Comparison of ENCODE assay signal across 8 cellular contexts in the genomic region with DNA sequence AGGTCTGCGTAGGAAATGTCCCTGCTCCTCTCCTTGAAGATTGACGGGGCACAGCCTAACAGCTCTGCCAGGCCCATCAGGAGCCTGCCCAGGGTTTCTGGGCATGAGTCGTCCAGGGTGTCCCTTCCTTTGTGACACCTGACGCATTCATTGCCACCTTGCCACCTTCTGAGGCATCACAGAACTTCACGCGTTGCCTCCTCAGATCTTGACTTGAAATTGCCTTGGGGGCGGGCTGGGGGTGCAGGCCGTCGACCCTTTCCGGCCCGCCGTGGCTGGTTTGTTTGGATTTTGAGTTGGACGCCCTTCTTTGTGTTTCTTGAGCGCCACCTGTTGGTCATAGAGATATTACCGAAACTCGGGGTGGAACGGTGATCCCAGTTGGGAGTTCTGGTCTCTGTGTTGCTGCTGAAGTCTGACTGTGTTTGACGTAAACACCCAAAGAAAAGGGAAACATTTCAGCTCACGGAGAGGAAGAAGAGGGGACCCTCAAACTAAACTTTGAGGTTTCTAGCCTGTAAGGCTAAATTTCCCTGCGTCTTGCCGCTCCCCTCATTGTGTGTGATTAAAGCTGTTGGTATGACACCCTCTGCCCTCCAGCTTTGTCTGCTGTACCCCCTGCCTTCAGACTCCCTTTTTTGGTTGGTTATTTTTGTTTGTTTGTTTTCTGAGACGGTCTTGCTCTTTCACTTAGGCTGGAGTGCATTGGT. TPM values are rescaled to one million over a fixed set of nuclear protein-coding genes. Genes with fewer than 3 reads are reported as not detected.
DNase-seq lines count a peak whose midpoint lies in the region; ATAC-seq and TF ChIP-seq lines count a peak whose summit lies in the region.

No MANE protein-coding gene starts in this region.

- POLR2A ChIA-PET in RWPE1 (lab: Yijun Ruan, JAX; ENCODE audit: low non-redundant PET), result no interaction called here

- H3K36me3 ChIP-seq in thoracic aorta, result peaks cover 8% of the 10 kb centered on the region

- H3K27me3 ChIP-seq in foreskin keratinocyte, result no peaks in the 10 kb centered on the region
- H3K27me3 ChIP-seq in thoracic aorta (replicated peaks; ENCODE audit: insufficient read depth), result no peaks in the 10 kb centered on the region

- CTCF ChIA-PET in RWPE1 (lab: Yijun Ruan, JAX), result interaction anchor here (0.6 to 3.0 kb wide), 19 partner anchors 9 to 328 kb away, joined by 3 to 17 read pairs (median 4); no protein-coding TSS in a partner anchor

- H3K27ac ChIP-seq in RWPE1, result peak overlapping the region; percentile 53
- H3K27ac ChIP-seq in foreskin keratinocyte, result peak overlapping the region; percentile 37
- H3K27ac ChIP-seq in thoracic aorta, result no peak overlapping the region

- peaks cover 10% of the 10 kb centered on the region for H3K4me1 Mint-ChIP-seq in activated T-helper 2 cell treated with anti-CD3 and anti-CD28 coated beads, Interferon-gamma antibody, Interleukin-2, Interleukin-4, amounts not matched to agents 10 μg/mL and 5 μg/mL and 100 μg/mL, durations not matched to agents 14 hours and 24 hours and 36 hours (ENCODE audit: low read depth)

- H3K4me1 ChIP-seq in foreskin keratinocyte, result peaks cover 7% of the 10 kb centered on the region
- peaks cover 3 to 7% of the 10 kb centered on the region in 2 donors for H3K4me1 ChIP-seq in thoracic aorta (ENCODE audit: control insufficient read depth in 1 of 2, low read depth in 2 of 2)

- peak; percentile 80 for TF ChIP-seq CTCF in RWPE1 (conservative IDR thresholded peaks at IDR 0.05; ENCODE audit: low read depth)
- peak; percentile 91 for TF ChIP-seq CTCF in foreskin keratinocyte (conservative IDR thresholded peaks at IDR 0.05)
- TF ChIP-seq CTCF in omental fat pad (IDR thresholded peaks at IDR 0.05), result peak in 1 of 3 donors; percentile 88
- TF ChIP-seq CTCF in thoracic aorta (IDR thresholded peaks at IDR 0.05), result peak; percentile 77

- DNase-seq in COLO829 (ENCODE audit: low spot score) (peak; percentile 69), HuH-7.5 (ENCODE audit: low spot score) (peak; percentile 70), RWPE1 (ENCODE audit: low spot score) (peak; percentile 71), foreskin keratinocyte (peak in 1 of 2 donors; percentile 61), omental fat pad (ENCODE audit: low spot score) (peak; percentile 61), thoracic aorta (ENCODE audit: low spot score) (peak; percentile 40)
- peak; percentile 54 for DNase-seq in activated T-helper 2 cell treated with anti-CD3 and anti-CD28 coated beads, Interferon-gamma antibody, Interleukin-2, Interleukin-4, amounts not matched to agents 10 μg/mL and 5 μg/mL and 100 μg/mL, durations not matched to agents 14 hours and 24 hours and 36 hours (ENCODE audit: low spot score)

- ATAC-seq in foreskin keratinocyte (peak; percentile 54), omental fat pad (ENCODE audit: low FRiP score) (peak; percentile 35), thoracic aorta (ENCODE audit: insufficient number of reproducible peaks, low FRiP score, low read depth) (no peak), HG03025 (IDR thresholded peaks at IDR 0.05; ENCODE audit: low FRiP score, unreplicated experiment) (no peak)

- H3K27ac Mint-ChIP-seq in activated T-helper 2 cell treated with anti-CD3 and anti-CD28 coated beads, Interferon-gamma antibody, Interleukin-2, Interleukin-4, amounts not matched to agents 10 μg/mL and 5 μg/mL and 100 μg/mL, durations not matched to agents 14 hours and 24 hours and 36 hours, result no peak overlapping the region

- no peak overlapping the region for H3K4me3 Mint-ChIP-seq in activated T-helper 2 cell treated with anti-CD3 and anti-CD28 coated beads, Interferon-gamma antibody, Interleukin-2, Interleukin-4, amounts not matched to agents 10 μg/mL and 5 μg/mL and 100 μg/mL, durations not matched to agents 14 hours and 24 hours and 36 hours (ENCODE audit: low read depth)

- no peaks in the 10 kb centered on the region for H3K9me3 ChIP-seq in thoracic aorta

- H3K27me3 Mint-ChIP-seq in activated T-helper 2 cell treated with anti-CD3 and anti-CD28 coated beads, Interferon-gamma antibody, Interleukin-2, Interleukin-4, amounts not matched to agents 10 μg/mL and 5 μg/mL and 100 μg/mL, durations not matched to agents 14 hours and 24 hours and 36 hours (ENCODE audit: low read depth), result no peaks in the 10 kb centered on the region

- intact Hi-C loops in activated T-helper 2 cell treated with anti-CD3 and anti-CD28 coated beads, Interferon-gamma antibody, Interleukin-2, Interleukin-4, amounts not matched to agents 10 μg/mL and 5 μg/mL and 100 μg/mL, durations not matched to agents 14 hours and 24 hours and 36 hours (cut with micrococcal nuclease), result loop anchor here (1.0 kb wide), 1 partner anchor 69 kb away; no protein-coding TSS in a partner anchor

- H3K4me3 ChIP-seq in thoracic aorta, result peak overlapping the region; percentile 39

- no peaks in the 10 kb centered on the region for H3K9me3 Mint-ChIP-seq in activated T-helper 2 cell treated with anti-CD3 and anti-CD28 coated beads, Interferon-gamma antibody, Interleukin-2, Interleukin-4, amounts not matched to agents 10 μg/mL and 5 μg/mL and 100 μg/mL, durations not matched to agents 14 hours and 24 hours and 36 hours

- peaks cover 2% of the 10 kb centered on the region for H3K36me3 Mint-ChIP-seq in activated T-helper 2 cell treated with anti-CD3 and anti-CD28 coated beads, Interferon-gamma antibody, Interleukin-2, Interleukin-4, amounts not matched to agents 10 μg/mL and 5 μg/mL and 100 μg/mL, durations not matched to agents 14 hours and 24 hours and 36 hours (ENCODE audit: low read depth)

RNA-seq across cellular contexts. Expression of a gene that starts 44.6 kb away (rescaled TPM):
- 36.7 and 41.4 TPM in 2 replicates for total RNA-seq in activated T-helper 2 cell treated with anti-CD3 and anti-CD28 coated beads, Interferon-gamma antibody, Interleukin-2, Interleukin-4, amounts not matched to agents 10 μg/mL and 5 μg/mL and 100 μg/mL, durations not matched to agents 14 hours and 24 hours and 36 hours
- total RNA-seq in foreskin keratinocyte, result 19.2 and 24.2 TPM in 2 replicates
- 12.5 and 13.5 TPM in 2 replicates for polyA plus RNA-seq in foreskin keratinocyte
- 10 to 100 TPM; 17.4 to 49.6 (median 32.6) TPM for total RNA-seq in omental fat pad
- total RNA-seq in thoracic aorta, result 10 to 100 TPM; 35.5 to 50.3 TPM

RNA-seq across cellular contexts. Expression of a gene that starts 50.8 kb away (rescaled TPM):
- 54.3 and 55.9 TPM in 2 replicates for total RNA-seq in activated T-helper 2 cell treated with anti-CD3 and anti-CD28 coated beads, Interferon-gamma antibody, Interleukin-2, Interleukin-4, amounts not matched to agents 10 μg/mL and 5 μg/mL and 100 μg/mL, durations not matched to agents 14 hours and 24 hours and 36 hours
- total RNA-seq in foreskin keratinocyte (not detected in 2 replicates), omental fat pad (not detected), thoracic aorta (not detected)
- polyA plus RNA-seq in foreskin keratinocyte, result not detected in 2 replicates

RNA-seq across cellular contexts. Expression of a gene that starts 59.7 kb away (rescaled TPM):
- total RNA-seq in activated T-helper 2 cell treated with anti-CD3 and anti-CD28 coated beads, Interferon-gamma antibody, Interleukin-2, Interleukin-4, amounts not matched to agents 10 μg/mL and 5 μg/mL and 100 μg/mL, durations not matched to agents 14 hours and 24 hours and 36 hours, result 1.0 and 1.6 TPM in 2 replicates
- total RNA-seq in foreskin keratinocyte (0.28 and 0.61 TPM in 2 replicates), omental fat pad (1 to 10 TPM in 2 of 4 donors, under 1 TPM in 1, not detected in 1; 0.84 to 1.6 (median 1.1) TPM), thoracic aorta (not detected)
- 0.26 and 0.28 TPM in 2 replicates for polyA plus RNA-seq in foreskin keratinocyte

Comparison
In these comparisons a context has a peak if more than half of its experiments do, and no peak if none do; other contexts are left out.
1. H3K27ac ChIP-seq: peak in RWPE1 (single experiment) and foreskin keratinocyte (single experiment); none in thoracic aorta (0 of 2).
2. ATAC-seq: peak in foreskin keratinocyte (single experiment) and omental fat pad (single experiment); none in thoracic aorta (single experiment) and HG03025 (single experiment).
3. RNA of a gene that starts 50.8 kb away (total RNA-seq): 54.3 to 55.9 TPM in activated T-helper 2 cell treated with anti-CD3 and anti-CD28 coated beads, Interferon-gamma antibody, Interleukin-2, Interleukin-4, amounts not matched to agents 10 μg/mL and 5 μg/mL and 100 μg/mL, durations not matched to agents 14 hours and 24 hours and 36 hours; not detected in foreskin keratinocyte, not detected in omental fat pad and not detected in thoracic aorta; every median in the first group is over 10 times any median in the second.